In the genomic region with DNA sequence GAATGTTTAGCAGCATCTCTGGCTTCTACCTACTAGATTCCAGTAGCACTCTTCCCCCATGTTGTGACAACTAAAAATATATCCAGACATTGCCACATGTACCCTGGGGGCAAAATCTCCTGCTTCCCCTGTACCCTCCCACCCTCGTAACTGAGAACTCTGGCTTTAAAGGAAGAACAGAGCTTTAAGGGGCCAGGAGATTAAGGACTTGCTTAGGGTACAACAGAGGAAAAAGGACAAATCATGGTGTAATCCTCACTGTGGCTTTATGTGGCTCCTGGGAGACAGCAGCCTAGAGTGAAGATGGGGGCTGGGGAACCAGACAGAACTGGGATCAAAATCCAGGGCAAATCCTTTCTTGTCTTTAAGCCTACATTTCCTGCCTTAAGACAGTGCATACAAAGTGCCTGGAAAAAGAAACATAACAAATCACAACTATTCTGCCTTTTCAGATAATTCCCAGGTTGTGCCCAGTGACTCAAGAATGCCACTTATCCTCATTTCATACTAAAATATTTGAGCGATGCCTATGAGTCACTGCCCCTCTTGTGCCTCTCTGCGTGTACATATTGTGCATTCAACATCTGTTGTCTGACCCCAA, we compare ENCODE assay signal across 11 cellular contexts.
DNase-seq lines count a peak whose midpoint lies in the region; ATAC-seq and TF ChIP-seq lines count a peak whose summit lies in the region.
"Had no signal": no experiment of that assay in that cellular context is flagged by ENCODE, and none has a peak within 500 bp of the region (broad histone marks: within the 10 kb centered on the region; RNA-seq: fewer than 3 reads in every experiment).

No MANE protein-coding gene starts in this region.

- H3K27ac ChIP-seq in WERI-Rb-1 (peak overlapping the region; percentile 91), smooth muscle cell (ENCODE audit: low read depth) (peak overlapping the region; percentile 94), left ventricle myocardium inferior (replicated peaks) (no peak overlapping the region)
- no peak overlapping the region for H3K27ac ChIP-seq in CD8-positive, alpha-beta memory T cell (ENCODE audit: low read depth, low read length)
- H3K27ac ChIP-seq: parathyroid adenoma had no signal

- H3K9me3 ChIP-seq in WERI-Rb-1 (ENCODE audit: severe bottlenecking) (no peaks in the 10 kb centered on the region), smooth muscle cell (replicated peaks; ENCODE audit: low read depth) (no peaks in the 10 kb centered on the region), left ventricle myocardium inferior (replicated peaks) (no peaks in the 10 kb centered on the region)
- H3K9me3 ChIP-seq in CD8-positive, alpha-beta memory T cell (ENCODE audit: low read length), result no peaks in the 10 kb centered on the region

- WGBS in smooth muscle cell (ENCODE audit: low lambda C conversion rate), result 8% methylated on average over 3 of the region's 3 CpGs

- DNase-seq in H4 (ENCODE audit: low spot score), result peak; percentile 71
- peak; percentile 85 for DNase-seq in WERI-Rb-1
- peak; percentile 49 for DNase-seq in foreskin melanocyte
- no peak for DNase-seq in smooth muscle cell (lab: John Stamatoyannopoulos, UW; ENCODE audit: unreplicated experiment)
- DNase-seq in CD8-positive, alpha-beta memory T cell, result no peak
- DNase-seq in D341Med (ENCODE audit: low spot score), result no peak
- DNase-seq in stimulated activated effector memory CD8-positive, alpha-beta T cell treated with anti-CD3 and anti-CD28 coated beads, Interleukin-12 subunit alpha, Interleukin-12 subunit beta, amount 100 ng/mL, for 72 hours (ENCODE audit: low spot score in 2 of 2), result no peak
- DNase-seq in left ventricle myocardium inferior, result no peak
- DNase-seq: NCI-H510A treated with DMSO at 0.1 percent for 48 hours had no signal

- no peak overlapping the region for H3K27ac Mint-ChIP-seq in CD8-positive, alpha-beta memory T cell
- no peak overlapping the region for H3K27ac Mint-ChIP-seq in stimulated activated effector memory CD8-positive, alpha-beta T cell treated with anti-CD3 and anti-CD28 coated beads, Interleukin-12 subunit alpha, Interleukin-12 subunit beta, amount 100 ng/mL, for 72 hours
- H3K27ac Mint-ChIP-seq: IgD-negative memory B cell had no signal

- peak overlapping the region; percentile 63 for H3K4me2 ChIP-seq in smooth muscle cell

- H2AFZ ChIP-seq in smooth muscle cell (ENCODE audit: low read depth), result no peak overlapping the region
- H2AFZ ChIP-seq: parathyroid adenoma had no signal

- peaks cover 8 to 24% of the 10 kb centered on the region in 2 donors for H3K27me3 Mint-ChIP-seq in CD8-positive, alpha-beta memory T cell

- peak overlapping the region; percentile 29 for H3K9ac ChIP-seq in smooth muscle cell (ENCODE audit: low read depth)
- H3K9ac ChIP-seq: parathyroid adenoma had no signal

- ATAC-seq in stimulated activated effector memory CD8-positive, alpha-beta T cell treated with anti-CD3 and anti-CD28 coated beads, Interleukin-12 subunit alpha, Interleukin-12 subunit beta, amount 100 ng/mL, for 72 hours, result no peak

- H3F3A ChIP-seq in smooth muscle cell (ENCODE audit: low read depth), result peaks cover 18% of the 10 kb centered on the region

- peaks cover 23% of the 10 kb centered on the region for H3K4me1 ChIP-seq in smooth muscle cell (ENCODE audit: low read depth)
- no peaks in the 10 kb centered on the region for H3K4me1 ChIP-seq in CD8-positive, alpha-beta memory T cell (ENCODE audit: insufficient read depth, low read length)
- H3K4me1 ChIP-seq in left ventricle myocardium inferior, result peaks cover 15% of the 10 kb centered on the region
- H3K4me1 ChIP-seq: parathyroid adenoma had no signal

- 0 out of 2 replicates have a peak overlapping the region, but pooled peaks have one; percentile 4 for H3K4me3 ChIP-seq in WERI-Rb-1 (ENCODE audit: low read depth, low read length)
- no peak overlapping the region for H3K4me3 ChIP-seq in smooth muscle cell
- no peak overlapping the region for H3K4me3 ChIP-seq in CD8-positive, alpha-beta memory T cell (ENCODE audit: low read length)
- no peak overlapping the region for H3K4me3 ChIP-seq in left ventricle myocardium inferior

- H3K36me3 ChIP-seq in WERI-Rb-1 (peaks cover 31% of the 10 kb centered on the region), smooth muscle cell (ENCODE audit: low read depth) (no peaks in the 10 kb centered on the region), left ventricle myocardium inferior (no peaks in the 10 kb centered on the region)
- H3K36me3 ChIP-seq in CD8-positive, alpha-beta memory T cell (ENCODE audit: insufficient read depth, low read length), result no peaks in the 10 kb centered on the region

- POLR2A ChIA-PET in CD8-positive, alpha-beta memory T cell (lab: Charles Lee), result no interaction called here

- intact Hi-C loops in left ventricle myocardium inferior (cut with micrococcal nuclease), result no loop called here

- no peaks in the 10 kb centered on the region for H3K36me3 Mint-ChIP-seq in CD8-positive, alpha-beta memory T cell
- H3K36me3 Mint-ChIP-seq in stimulated activated effector memory CD8-positive, alpha-beta T cell treated with anti-CD3 and anti-CD28 coated beads, Interleukin-12 subunit alpha, Interleukin-12 subunit beta, amount 100 ng/mL, for 72 hours, result no peaks in the 10 kb centered on the region
- H3K36me3 Mint-ChIP-seq: IgD-negative memory B cell had no signal

- H3K4me1 Mint-ChIP-seq in CD8-positive, alpha-beta memory T cell, result no peaks in the 10 kb centered on the region
- no peaks in the 10 kb centered on the region for H3K4me1 Mint-ChIP-seq in stimulated activated effector memory CD8-positive, alpha-beta T cell treated with anti-CD3 and anti-CD28 coated beads, Interleukin-12 subunit alpha, Interleukin-12 subunit beta, amount 100 ng/mL, for 72 hours
- H3K4me1 Mint-ChIP-seq: IgD-negative memory B cell had no signal

- H4K20me1 ChIP-seq in smooth muscle cell (ENCODE audit: low read depth), result no peaks in the 10 kb centered on the region

- no peaks in the 10 kb centered on the region for H3K27me3 ChIP-seq in WERI-Rb-1 (ENCODE audit: insufficient read depth, low read depth, severe bottlenecking)
- H3K27me3 ChIP-seq in smooth muscle cell (ENCODE audit: low read depth), result no peaks in the 10 kb centered on the region
- no peaks in the 10 kb centered on the region for H3K27me3 ChIP-seq in CD8-positive, alpha-beta memory T cell (ENCODE audit: insufficient read depth, low read length, poor library complexity, severe bottlenecking)
- H3K27me3 ChIP-seq in left ventricle myocardium inferior (ENCODE audit: low read depth), result no peaks in the 10 kb centered on the region

- no peaks in the 10 kb centered on the region for H3K79me2 ChIP-seq in smooth muscle cell (ENCODE audit: low read depth)
- H3K79me2 ChIP-seq: parathyroid adenoma had no signal

- CTCF ChIA-PET in CD8-positive, alpha-beta memory T cell (lab: Charles Lee), result no interaction called here

- no peak overlapping the region for H3K4me3 Mint-ChIP-seq in CD8-positive, alpha-beta memory T cell
- H3K4me3 Mint-ChIP-seq in stimulated activated effector memory CD8-positive, alpha-beta T cell treated with anti-CD3 and anti-CD28 coated beads, Interleukin-12 subunit alpha, Interleukin-12 subunit beta, amount 100 ng/mL, for 72 hours, result no peak overlapping the region

- TF ChIP-seq CTCF in WERI-Rb-1 (IDR thresholded peaks at IDR 0.05; ENCODE audit: low read depth, low read length), result no peak
- TF ChIP-seq CTCF in smooth muscle cell (IDR thresholded peaks at IDR 0.05; ENCODE audit: borderline replicate concordance, insufficient read depth, poor library complexity, severe bottlenecking), result no peak
- no peak for TF ChIP-seq CTCF in left ventricle myocardium inferior (IDR thresholded peaks at IDR 0.05; ENCODE audit: borderline replicate concordance)

- H3K9me3 Mint-ChIP-seq in CD8-positive, alpha-beta memory T cell, result no peaks in the 10 kb centered on the region
- no peaks in the 10 kb centered on the region for H3K9me3 Mint-ChIP-seq in stimulated activated effector memory CD8-positive, alpha-beta T cell treated with anti-CD3 and anti-CD28 coated beads, Interleukin-12 subunit alpha, Interleukin-12 subunit beta, amount 100 ng/mL, for 72 hours

Comparison
In these comparisons a context has a peak if more than half of its experiments do, and no peak if none do; other contexts are left out.
1. DNase-seq: peak in H4 (single experiment), WERI-Rb-1 (single experiment) and foreskin melanocyte (single experiment); none in smooth muscle cell (single experiment), CD8-positive, alpha-beta memory T cell (0 of 5), D341Med (single experiment), stimulated activated effector memory CD8-positive, alpha-beta T cell treated with anti-CD3 and anti-CD28 coated beads, Interleukin-12 subunit alpha, Interleukin-12 subunit beta, amount 100 ng/mL, for 72 hours (0 of 2) and left ventricle myocardium inferior (single experiment).
2. H3K27ac ChIP-seq: peak in WERI-Rb-1 (single experiment) and smooth muscle cell (single experiment); none in CD8-positive, alpha-beta memory T cell (single experiment) and left ventricle myocardium inferior (single experiment).